31 cellular contexts compared by ENCODE assay signal in genomic region chr1:190615818-190616217, GRCh38.
DNase-seq lines count a peak whose midpoint lies in the region; ATAC-seq and TF ChIP-seq lines count a peak whose summit lies in the region.
"Had no signal": no experiment of that assay in that cellular context is flagged by ENCODE, and none has a peak within 500 bp of the region (broad histone marks: within the 10 kb centered on the region; RNA-seq: fewer than 3 reads in every experiment).

No MANE protein-coding gene starts in this region.

- DNase-seq in GM06990 (ENCODE audit: extremely low read depth, insufficient read length) (no peak), PC-3 (peak; percentile 26), mesendoderm (peak; percentile 21), nephron progenitor cell (no peak)
- DNase-seq: activated CD4-positive, alpha-beta T cell treated with anti-CD3 and anti-CD28 coated beads for 4 hours; activated CD8-positive, alpha-beta T cell treated with anti-CD3 and anti-CD28 coated beads, Interleukin-2, amount 10 ng/mL, durations not matched to agents 7 days and 5 days; activated naive CD4-positive, alpha-beta T cell treated with anti-CD3 and anti-CD28 coated beads, Interleukin-2, amount 50 U/mL, for 16 hours; body of pancreas; DMS79; effector memory CD8-positive, alpha-beta T cell; erythroblast; GDM1; GM23248; islet precursor cell; left ventricle myocardium inferior; NCI-H1105; NCI-H187; NCI-H524; NK-92 treated with Interleukin-12 subunit alpha and Interleukin-12 subunit beta, amount 100 ng/mL, for 24 hours; stimulated activated CD4-positive, alpha-beta T cell treated with anti-CD3 and anti-CD28 coated beads, Interleukin-1b, Interleukin-23, amount 100 ng/mL, for 48 hours; stimulated activated naive CD8-positive, alpha-beta T cell treated with anti-CD3 and anti-CD28 coated beads, Interleukin-15, Interleukin-2, amounts not matched to agents 100 U/mL and 50 U/mL, for 24 hours; testis had no signal

- no peak overlapping the region for H3K27ac Mint-ChIP-seq in nephron progenitor cell
- H3K27ac Mint-ChIP-seq: activated CD8-positive, alpha-beta T cell treated with anti-CD3 and anti-CD28 coated beads, Interleukin-2, amount 10 ng/mL, durations not matched to agents 7 days and 5 days; activated T-helper 2 cell treated with anti-CD3 and anti-CD28 coated beads, Interferon-gamma antibody, Interleukin-2, Interleukin-4, amounts not matched to agents 10 μg/mL and 5 μg/mL and 100 μg/mL, durations not matched to agents 14 hours and 24 hours and 36 hours; effector memory CD8-positive, alpha-beta T cell had no signal

- no peak overlapping the region for H2BK120ac ChIP-seq in mesendoderm (ENCODE audit: low read depth, low read length)

- no peaks in the 10 kb centered on the region for H3K79me2 ChIP-seq in PC-3 (ENCODE audit: low read length)
- H3K79me2 ChIP-seq in mesendoderm (ENCODE audit: control insufficient read depth, insufficient read depth, low read length) = no peaks in the 10 kb centered on the region

- H3K36me3 ChIP-seq in GM06990 (ENCODE audit: control insufficient read depth, insufficient read depth, low read length) (no peaks in the 10 kb centered on the region), PC-3 (ENCODE audit: low read depth, low read length) (no peaks in the 10 kb centered on the region), mesendoderm (ENCODE audit: control insufficient read depth, insufficient read depth, low read length) (no peaks in the 10 kb centered on the region)
- H3K36me3 ChIP-seq: BLaER1 treated with 17β-estradiol and CSF1 and Interleukin-3, amounts not matched to agents 10 nM and 100 nM; left ventricle myocardium inferior; vagina had no signal

- H3K27me3 ChIP-seq in GM06990 (replicated peaks; ENCODE audit: control insufficient read depth, insufficient read depth, low read length) (no peaks in the 10 kb centered on the region), PC-3 (ENCODE audit: low read length) (peaks cover 10% of the 10 kb centered on the region; the same call in 1 of the 2 replicates), mesendoderm (ENCODE audit: insufficient read depth, low read length, poor library complexity) (no peaks in the 10 kb centered on the region)
- H3K27me3 ChIP-seq: BLaER1 treated with 17β-estradiol and CSF1 and Interleukin-3, amounts not matched to agents 10 nM and 100 nM; body of pancreas; testis; vagina had no signal

- H3K9ac ChIP-seq in PC-3 (ENCODE audit: low read length) (no peak overlapping the region), mesendoderm (ENCODE audit: low read length) (no peak overlapping the region)
- H3K9ac ChIP-seq: BLaER1 treated with 17β-estradiol and CSF1 and Interleukin-3, amounts not matched to agents 10 nM and 100 nM; GM23248 had no signal

- H3F3A ChIP-seq in PC-3 (ENCODE audit: low read length, unreplicated experiment) = no peaks in the 10 kb centered on the region

- no peak overlapping the region for H3K18ac ChIP-seq in mesendoderm (ENCODE audit: low read length)

- H3K56ac ChIP-seq in mesendoderm (ENCODE audit: low read length) = no peak overlapping the region

- no peaks in the 10 kb centered on the region for H3K27me3 Mint-ChIP-seq in nephron progenitor cell (ENCODE audit: low read depth, poor library complexity)
- H3K27me3 Mint-ChIP-seq: central memory CD8-positive, alpha-beta T cell; effector memory CD8-positive, alpha-beta T cell had no signal

- no peaks in the 10 kb centered on the region for H3K9me3 Mint-ChIP-seq in nephron progenitor cell

- no CpG with 5 or more reads among the region's 7 CpGs for WGBS in mesendoderm (ENCODE audit: extremely low coverage, insufficient coverage, low lambda C conversion rate)

- H3K4me1 ChIP-seq in PC-3 (ENCODE audit: insufficient read depth, low read length) (no peaks in the 10 kb centered on the region), mesendoderm (ENCODE audit: control insufficient read depth, low read depth, low read length) (no peaks in the 10 kb centered on the region)
- H3K4me1 ChIP-seq: BLaER1 treated with 17β-estradiol and CSF1 and Interleukin-3, amounts not matched to agents 10 nM and 100 nM; body of pancreas; left ventricle myocardium inferior; testis; vagina had no signal

- BruUV-seq in PC-3 (replicated peaks; lab: Mats Ljungman, UMichigan) = no TSS peak

- no peak overlapping the region for H3K4ac ChIP-seq in mesendoderm (ENCODE audit: low read depth, low read length)

- H3K4me2 ChIP-seq in PC-3 (ENCODE audit: low read length) (no peak overlapping the region), mesendoderm (ENCODE audit: low read length) (no peak overlapping the region)
- H3K4me2 ChIP-seq: BLaER1 treated with 17β-estradiol and CSF1 and Interleukin-3, amounts not matched to agents 10 nM and 100 nM; smooth muscle cell had no signal

- H3K4me1 Mint-ChIP-seq in nephron progenitor cell = no peaks in the 10 kb centered on the region
- H3K4me1 Mint-ChIP-seq: central memory CD8-positive, alpha-beta T cell had no signal

- no peak overlapping the region for H2BK15ac ChIP-seq in mesendoderm (replicated peaks; ENCODE audit: low read depth)

- no peak overlapping the region for H2BK5ac ChIP-seq in mesendoderm (ENCODE audit: low read length)

- H2AFZ ChIP-seq in PC-3 (ENCODE audit: low read length) = no peak overlapping the region
- H2AFZ ChIP-seq: GM23248 had no signal

- no peaks in the 10 kb centered on the region for H3K9me2 ChIP-seq in PC-3 (replicated peaks; ENCODE audit: low read length)

- TF ChIP-seq CTCF in GM06990 (IDR thresholded peaks at IDR 0.05; ENCODE audit: insufficient read depth, low read length, poor library complexity, severe bottlenecking) = peak; percentile 29
- peak; percentile 47; the same call in 1 of the 2 replicates for TF ChIP-seq CTCF in PC-3 (conservative IDR thresholded peaks at IDR 0.05; ENCODE audit: low read depth, low read length)
- no peak for TF ChIP-seq CTCF in nephron progenitor cell (IDR thresholded peaks at IDR 0.05)

- H3K27ac ChIP-seq in PC-3 (ENCODE audit: low read length) (no peak overlapping the region), mesendoderm (ENCODE audit: low read depth, low read length) (no peak overlapping the region)
- H3K27ac ChIP-seq: BLaER1 treated with 17β-estradiol and CSF1 and Interleukin-3, amounts not matched to agents 10 nM and 100 nM; body of pancreas; GM23248; left ventricle myocardium inferior; testis; vagina had no signal

- intact Hi-C loops in PC-3 (cut with micrococcal nuclease) = no loop called here

- no peaks in the 10 kb centered on the region for H3K9me3 ChIP-seq in PC-3 (ENCODE audit: low read length)
- H3K9me3 ChIP-seq: BLaER1 treated with 17β-estradiol and CSF1 and Interleukin-3, amounts not matched to agents 10 nM and 100 nM; body of pancreas; testis; vagina had no signal

- no peak overlapping the region for H2AK5ac ChIP-seq in mesendoderm (ENCODE audit: low read length)

- H4K8ac ChIP-seq in mesendoderm (ENCODE audit: low read depth, low read length) = no peak overlapping the region

- H3K4me3 ChIP-seq in GM06990 (replicated peaks; ENCODE audit: low read depth, low read length) (no peak overlapping the region), PC-3 (ENCODE audit: low read length) (no peak overlapping the region), mesendoderm (ENCODE audit: low read length) (no peak overlapping the region)
- H3K4me3 ChIP-seq: BLaER1 treated with 17β-estradiol and CSF1 and Interleukin-3, amounts not matched to agents 10 nM and 100 nM; body of pancreas; GM23248; left ventricle myocardium inferior; smooth muscle cell; testis; vagina had no signal

- ATAC-seq in GM18868 (IDR thresholded peaks at IDR 0.05; ENCODE audit: unreplicated experiment) (peak; percentile 71), PC-3 (no peak; the same call in 1 of the 2 replicates), HG02973 (IDR thresholded peaks at IDR 0.05; ENCODE audit: unreplicated experiment) (no peak), GM19455 (IDR thresholded peaks at IDR 0.05; ENCODE audit: unreplicated experiment) (no peak)
- ATAC-seq: activated CD8-positive, alpha-beta T cell treated with anti-CD3 and anti-CD28 coated beads, Interleukin-2, amount 10 ng/mL, durations not matched to agents 7 days and 5 days; body of pancreas; effector memory CD8-positive, alpha-beta T cell; Right ventricle myocardium inferior; stimulated activated naive CD8-positive, alpha-beta T cell treated with anti-CD3 and anti-CD28 coated beads, Interleukin-15, Interleukin-2, amounts not matched to agents 100 U/mL and 50 U/mL, for 24 hours had no signal

- H3K79me1 ChIP-seq in mesendoderm (ENCODE audit: low read length) = no peaks in the 10 kb centered on the region

- no peaks in the 10 kb centered on the region for H4K20me1 ChIP-seq in PC-3 (ENCODE audit: low read length)
- H4K20me1 ChIP-seq: BLaER1 treated with 17β-estradiol and CSF1 and Interleukin-3, amounts not matched to agents 10 nM and 100 nM had no signal

- H3K4me3 Mint-ChIP-seq in nephron progenitor cell = no peak overlapping the region
- H3K4me3 Mint-ChIP-seq: activated CD8-positive, alpha-beta T cell treated with anti-CD3 and anti-CD28 coated beads, Interleukin-2, amount 10 ng/mL, durations not matched to agents 7 days and 5 days; central memory CD8-positive, alpha-beta T cell; effector memory CD8-positive, alpha-beta T cell had no signal

- no peak overlapping the region for H3K23ac ChIP-seq in mesendoderm (ENCODE audit: low read length)

- H4K5ac ChIP-seq in mesendoderm (ENCODE audit: low read length) = no peak overlapping the region

- POLR2A ChIA-PET in PC-3 (lab: Charles Lee; ENCODE audit: unreplicated experiment) = no interaction called here

- no peaks in the 10 kb centered on the region for H3K36me3 Mint-ChIP-seq in nephron progenitor cell (ENCODE audit: low read depth)

- CTCF ChIA-PET in PC-3 (lab: Charles Lee) = no interaction called here

Comparison
In these comparisons a context has a peak if more than half of its experiments do, and no peak if none do; other contexts are left out.
1. DNase-seq: peak in PC-3 (single experiment) and mesendoderm (single experiment); none in GM06990 (single experiment) and nephron progenitor cell (single experiment).